In the genomic region with DNA sequence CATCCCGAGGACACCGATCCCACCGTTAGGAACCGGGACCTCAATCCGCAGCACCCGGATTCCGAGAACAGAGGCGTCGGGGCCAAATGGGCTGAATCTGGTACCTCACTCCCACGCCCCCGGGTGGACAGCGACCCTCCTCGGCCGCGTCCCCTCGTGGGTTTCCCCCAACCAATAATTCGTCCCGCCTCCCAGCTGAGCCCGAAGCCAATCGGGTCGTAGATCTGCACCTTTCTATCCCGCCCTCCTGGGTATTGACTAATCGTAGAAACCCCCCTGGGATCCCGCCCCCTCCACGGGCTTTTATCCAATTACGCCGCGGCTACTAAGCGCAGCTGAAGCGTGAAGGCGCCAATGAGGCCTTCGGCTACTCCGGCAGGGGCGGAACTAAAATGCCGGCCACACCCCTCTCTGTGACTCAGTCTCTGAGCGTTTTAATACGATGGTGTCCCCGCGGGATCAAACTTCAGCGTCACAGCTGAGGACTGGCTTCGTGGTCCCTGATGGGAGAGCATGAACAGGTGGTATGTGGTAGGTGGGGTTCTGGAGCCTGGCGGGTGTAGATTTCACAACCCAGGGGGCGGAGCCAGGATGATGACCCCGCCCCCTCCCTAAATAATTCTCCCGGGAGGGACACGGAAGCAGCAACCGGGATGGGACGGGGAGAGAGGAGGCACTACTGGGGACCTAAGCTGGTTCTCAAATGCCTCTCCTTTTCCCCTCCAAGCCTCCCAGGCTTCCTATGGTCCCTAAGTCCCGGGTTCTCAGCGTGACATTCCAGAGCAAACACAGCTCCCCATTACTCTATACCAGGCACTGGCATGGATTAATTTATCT, we compare ENCODE assay signal across 8 cellular contexts. TPM values are rescaled to one million over a fixed set of nuclear protein-coding genes. Genes with fewer than 3 reads are reported as not detected.
DNase-seq lines count a peak whose midpoint lies in the region; ATAC-seq and TF ChIP-seq lines count a peak whose summit lies in the region.

A gene with protein sequence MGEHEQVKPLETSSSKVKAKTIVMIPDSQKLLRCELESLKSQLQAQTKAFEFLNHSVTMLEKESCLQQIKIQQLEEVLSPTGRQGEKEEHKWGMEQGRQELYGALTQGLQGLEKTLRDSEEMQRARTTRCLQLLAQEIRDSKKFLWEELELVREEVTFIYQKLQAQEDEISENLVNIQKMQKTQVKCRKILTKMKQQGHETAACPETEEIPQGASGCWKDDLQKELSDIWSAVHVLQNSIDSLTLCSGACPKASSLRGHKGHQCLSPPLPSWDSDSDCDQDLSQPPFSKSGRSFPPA (plus strand): TSS at position 416 of the 837 bp plus-strand sequence. CDS start 88 bp downstream, at position 504.
A gene (minus strand): TSS at position 165 of the 837 bp plus-strand sequence. CDS start 649 bp downstream, outside the sequence.

- H3K4me3 ChIP-seq in upper lobe of right lung, result peak within 1 kb of the TSS; percentile 78

- peak within 1 kb of the TSS; percentile 95 for H3K27ac Mint-ChIP-seq in T-helper 1 cell treated with Interleukin-12 subunit alpha and Interleukin-12 subunit beta and Interleukin-4 antibody, amounts not matched to agents 30 μg/mL and 1 μg/mL, for 36 hours

- H3K4me1 ChIP-seq in upper lobe of right lung, result peaks cover 18% of the 10 kb centered on the region

- peaks cover 8% of the 10 kb centered on the region for H3K9me3 Mint-ChIP-seq in T-helper 1 cell treated with Interleukin-12 subunit alpha and Interleukin-12 subunit beta and Interleukin-4 antibody, amounts not matched to agents 30 μg/mL and 1 μg/mL, for 36 hours

- in situ Hi-C loops in GM13976 (cut with MboI; ENCODE audit: low sequenced_read_pairs, unreplicated experiment), result no loop called here

- TF ChIP-seq CTCF in GM13976 (IDR thresholded peaks at IDR 0.05; ENCODE audit: borderline replicate concordance, control extremely low read depth, extremely low read depth, insufficient read depth, missing control alignments), result no peak
- no peak for TF ChIP-seq CTCF in upper lobe of right lung (IDR thresholded peaks at IDR 0.05)

- H3K27me3 Mint-ChIP-seq in T-helper 1 cell treated with Interleukin-12 subunit alpha and Interleukin-12 subunit beta and Interleukin-4 antibody, amounts not matched to agents 30 μg/mL and 1 μg/mL, for 36 hours (ENCODE audit: low read depth), result no peaks in the 10 kb centered on the region

- no peaks in the 10 kb centered on the region for H3K9me3 ChIP-seq in upper lobe of right lung

- ATAC-seq in HG02870 (IDR thresholded peaks at IDR 0.05; ENCODE audit: unreplicated experiment) (peak; percentile 91), left cardiac atrium (peak; percentile 96 to 97), upper lobe of right lung (peak; percentile 97)

- peaks cover 19% of the 10 kb centered on the region for H3K4me1 Mint-ChIP-seq in T-helper 1 cell treated with Interleukin-12 subunit alpha and Interleukin-12 subunit beta and Interleukin-4 antibody, amounts not matched to agents 30 μg/mL and 1 μg/mL, for 36 hours (ENCODE audit: low read depth)

- H3K4me3 Mint-ChIP-seq in T-helper 1 cell treated with Interleukin-12 subunit alpha and Interleukin-12 subunit beta and Interleukin-4 antibody, amounts not matched to agents 30 μg/mL and 1 μg/mL, for 36 hours, result peak within 1 kb of the TSS; percentile 93

- H3K36me3 ChIP-seq in upper lobe of right lung, result peaks cover 5% of the 10 kb centered on the region

- H3K27me3 ChIP-seq in upper lobe of right lung, result no peaks in the 10 kb centered on the region

- peaks cover 6% of the 10 kb centered on the region for H3K36me3 Mint-ChIP-seq in T-helper 1 cell treated with Interleukin-12 subunit alpha and Interleukin-12 subunit beta and Interleukin-4 antibody, amounts not matched to agents 30 μg/mL and 1 μg/mL, for 36 hours (ENCODE audit: low read depth)

- DNase-seq in GM13976 (ENCODE audit: low spot score), result peak; percentile 97
- DNase-seq in NCI-H146 treated with DMSO at 0.1 percent for 48 hours (lab: John Stamatoyannopoulos, UW; ENCODE audit: unreplicated experiment), result peak; percentile 98
- DNase-seq in amniotic stem cell (lab: John Stamatoyannopoulos, UW), result peak; percentile 99
- peak; percentile 99 for DNase-seq in left cardiac atrium
- DNase-seq in posterior vena cava (ENCODE audit: low spot score), result peak; percentile 99
- DNase-seq in upper lobe of right lung, result peak; percentile 98

- H3K27ac ChIP-seq in upper lobe of right lung, result peak within 1 kb of the TSS; percentile 82

- intact Hi-C loops in left cardiac atrium (cut with DNase I), result no loop called here
- intact Hi-C loops in posterior vena cava (cut with DNase I), result no loop called here
- intact Hi-C loops in upper lobe of right lung (cut with DNase I), result no loop called here

RNA-seq across cellular contexts. Expression of the first gene that starts in this region (rescaled TPM):
- total RNA-seq in left cardiac atrium (10 to 100 TPM; 16.4 to 20.0 TPM), posterior vena cava (10 to 100 TPM; 13.0 to 20.9 TPM), upper lobe of right lung (39.4 TPM)

RNA-seq across cellular contexts. Expression of the second gene that starts in this region (rescaled TPM):
- total RNA-seq in left cardiac atrium (10 to 100 TPM; 89.9 to 96.6 TPM), posterior vena cava (10 to 100 TPM; 41.5 to 42.9 TPM), upper lobe of right lung (74.6 TPM)

Comparison
In these comparisons a context has a peak if more than half of its experiments do, and no peak if none do; other contexts are left out.
1. Peak in every context shown above with its lines: DNase-seq, ATAC-seq, H3K4me3 ChIP-seq and H3K27ac ChIP-seq.